Comparison of ENCODE assay signal across 23 cellular contexts in genomic region chr12:113224955-113225354, GRCh38.
"Had no signal": no experiment of that assay in that cellular context is flagged by ENCODE, and none has a peak within 500 bp of the region (broad histone marks: within the 10 kb centered on the region; RNA-seq: fewer than 3 reads in every experiment).

No MANE protein-coding gene starts in this region.

- H3K36me3 ChIP-seq: cardiac muscle cell, neutrophil, ovary, prostate gland had no signal

- H3K9me3 ChIP-seq: body of pancreas, neutrophil, ovary, prostate gland, testis had no signal

- H3K27me3 ChIP-seq: body of pancreas, cardiac muscle cell, neutrophil, ovary, testis had no signal

- FAIRE-seq: endometrium had no signal

- H3K36me3 Mint-ChIP-seq: natural killer cell treated with Interleukin-12 subunit alpha and Interleukin-12 subunit beta and Interleukin-15 and Interleukin-18, amount 100 ng/mL, for 72 hours had no signal

- H3K4me3 Mint-ChIP-seq: activated CD4-positive, alpha-beta memory T cell treated with anti-CD3 and anti-CD28 coated beads, Interleukin-2, amount 10 ng/mL, durations not matched to agents 7 days and 5 days; activated CD4-positive, alpha-beta T cell treated with anti-CD3 and anti-CD28 coated beads, Interleukin-2, amount 10 ng/mL, durations not matched to agents 24 days and 14 days; activated naive CD8-positive, alpha-beta T cell treated with anti-CD3 and anti-CD28 coated beads, Interleukin-2, amount 50 U/mL, for 24 hours; activated T-cell treated with anti-CD3 and anti-CD28 coated beads, Interleukin-2, amount 50 U/mL, for 72 hours; memory B cell; natural killer cell treated with Interleukin-12 subunit alpha and Interleukin-12 subunit beta and Interleukin-15 and Interleukin-18, amount 100 ng/mL, for 72 hours; T-helper 17 cell had no signal

- ATAC-seq: activated CD4-positive, CD25-positive, alpha-beta regulatory T cell treated with anti-CD3 and anti-CD28 coated beads, Interleukin-2, amount 50 U/mL, for 24 hours; activated naive CD8-positive, alpha-beta T cell treated with anti-CD3 and anti-CD28 coated beads, Interleukin-2, amount 50 U/mL, for 24 hours; activated T-cell treated with anti-CD3 and anti-CD28 coated beads, Interleukin-2, amount 50 U/mL, for 72 hours; body of pancreas; natural killer cell treated with Interleukin-12 subunit alpha and Interleukin-12 subunit beta and Interleukin-15 and Interleukin-18, amount 100 ng/mL, for 72 hours; right cardiac atrium; T-helper 17 cell had no signal

- H3K27ac ChIP-seq: cardiac muscle cell, neutrophil, ovary, prostate gland, testis had no signal

- H3K27ac Mint-ChIP-seq: activated CD4-positive, alpha-beta memory T cell treated with anti-CD3 and anti-CD28 coated beads, Interleukin-2, amount 10 ng/mL, durations not matched to agents 7 days and 5 days; activated CD4-positive, alpha-beta T cell treated with anti-CD3 and anti-CD28 coated beads, Interleukin-2, amount 10 ng/mL, durations not matched to agents 24 days and 14 days; activated naive CD8-positive, alpha-beta T cell treated with anti-CD3 and anti-CD28 coated beads, Interleukin-2, amount 50 U/mL, for 24 hours; activated T-cell treated with anti-CD3 and anti-CD28 coated beads, Interleukin-2, amount 50 U/mL, for 72 hours; memory B cell; natural killer cell treated with Interleukin-12 subunit alpha and Interleukin-12 subunit beta and Interleukin-15 and Interleukin-18, amount 100 ng/mL, for 72 hours; T-helper 17 cell had no signal

- H3K4me3 ChIP-seq: body of pancreas, cardiac muscle cell, ovary, prostate gland, testis had no signal

- H3K9me3 Mint-ChIP-seq: activated CD4-positive, alpha-beta memory T cell treated with anti-CD3 and anti-CD28 coated beads, Interleukin-2, amount 10 ng/mL, durations not matched to agents 7 days and 5 days; activated CD4-positive, alpha-beta T cell treated with anti-CD3 and anti-CD28 coated beads, Interleukin-2, amount 10 ng/mL, durations not matched to agents 24 days and 14 days; activated naive CD8-positive, alpha-beta T cell treated with anti-CD3 and anti-CD28 coated beads, Interleukin-2, amount 50 U/mL, for 24 hours; activated T-cell treated with anti-CD3 and anti-CD28 coated beads, Interleukin-2, amount 50 U/mL, for 72 hours; memory B cell; natural killer cell treated with Interleukin-12 subunit alpha and Interleukin-12 subunit beta and Interleukin-15 and Interleukin-18, amount 100 ng/mL, for 72 hours had no signal

- DNase-seq: activated CD4-positive, alpha-beta memory T cell treated with anti-CD3 and anti-CD28 coated beads, Interleukin-2, amount 10 ng/mL, durations not matched to agents 7 days and 5 days; activated CD4-positive, alpha-beta T cell treated with anti-CD3 and anti-CD28 coated beads, Interleukin-2, amount 10 ng/mL, durations not matched to agents 24 days and 14 days; activated gamma-delta T cell; activated naive CD4-positive, alpha-beta T cell treated with anti-CD3 and anti-CD28 coated beads, Interleukin-2, amount 50 U/mL, for 16 hours; activated naive CD8-positive, alpha-beta T cell treated with anti-CD3 and anti-CD28 coated beads, Interleukin-2, amount 50 U/mL, for 24 hours; activated T-cell treated with anti-CD3 and anti-CD28 coated beads, Interleukin-2, amount 50 U/mL, for 72 hours; body of pancreas; foreskin fibroblast; hippocampal formation; ovary; stimulated activated CD4-positive, alpha-beta T cell treated with anti-CD3 and anti-CD28 coated beads, Interleukin-15, amount 100 ng/mL, for 24 hours; stimulated activated naive CD4-positive, alpha-beta T cell; SW 1271; T-helper 17 cell; testis had no signal

- H3K4me1 ChIP-seq: prostate gland had no signal

- H3K27me3 Mint-ChIP-seq: activated CD4-positive, alpha-beta memory T cell treated with anti-CD3 and anti-CD28 coated beads, Interleukin-2, amount 10 ng/mL, durations not matched to agents 7 days and 5 days; activated CD4-positive, alpha-beta T cell treated with anti-CD3 and anti-CD28 coated beads, Interleukin-2, amount 10 ng/mL, durations not matched to agents 24 days and 14 days; activated naive CD8-positive, alpha-beta T cell treated with anti-CD3 and anti-CD28 coated beads, Interleukin-2, amount 50 U/mL, for 24 hours; memory B cell; natural killer cell treated with Interleukin-12 subunit alpha and Interleukin-12 subunit beta and Interleukin-15 and Interleukin-18, amount 100 ng/mL, for 72 hours; T-helper 17 cell had no signal
